In the genomic region with DNA sequence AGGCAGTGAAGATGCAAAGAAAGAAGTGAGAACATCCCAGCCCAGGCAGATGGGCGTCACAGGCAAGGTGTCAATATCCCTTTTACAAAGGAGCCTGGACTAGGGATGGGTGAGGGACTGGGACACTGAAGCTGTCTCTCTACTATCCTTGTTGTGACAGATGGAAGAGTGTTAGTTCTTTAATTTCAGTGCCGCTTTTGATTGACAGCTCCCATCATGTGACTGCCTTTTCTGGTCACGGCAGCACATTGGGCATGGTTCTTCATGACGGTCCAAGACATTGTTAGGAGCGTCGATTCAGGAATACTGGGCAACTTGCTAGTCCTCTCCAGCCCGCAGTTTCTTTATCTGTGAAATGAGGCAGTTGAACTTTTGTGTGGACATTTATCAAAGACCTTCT, we compare ENCODE assay signal across 8 cellular contexts. TPM values are rescaled to one million over a fixed set of nuclear protein-coding genes. Genes with fewer than 3 reads are reported as not detected.
"Had no signal": no experiment of that assay in that cellular context is flagged by ENCODE, and none has a peak within 500 bp of the region (broad histone marks: within the 10 kb centered on the region; RNA-seq: fewer than 3 reads in every experiment).

No MANE protein-coding gene starts in this region.

- H3K4me3 ChIP-seq: GM23338, HAP-1 had no signal

- FAIRE-seq: HTR-8/SVneo had no signal

- H3K4me1 ChIP-seq: HAP-1 had no signal

- H2AFZ ChIP-seq: GM23338 had no signal

- H3K4me3 Mint-ChIP-seq: GM23338 had no signal

- H3K27ac Mint-ChIP-seq: GM23338 had no signal

- H3K9me3 ChIP-seq: HAP-1 had no signal

- DNase-seq: H7, IMR-90, KBM-7 had no signal

- H3K4me2 ChIP-seq: GM23338 had no signal

- H3K36me3 ChIP-seq: HAP-1 had no signal

- H3K9me3 Mint-ChIP-seq: GM23338 had no signal

- ATAC-seq: GM23338, HCT116 had no signal

RNA-seq across cellular contexts. Expression of a gene that starts 42.4 kb away (rescaled TPM):
- total RNA-seq: HT-29 had no signal
